26 cellular contexts compared by ENCODE assay signal in the genomic region with DNA sequence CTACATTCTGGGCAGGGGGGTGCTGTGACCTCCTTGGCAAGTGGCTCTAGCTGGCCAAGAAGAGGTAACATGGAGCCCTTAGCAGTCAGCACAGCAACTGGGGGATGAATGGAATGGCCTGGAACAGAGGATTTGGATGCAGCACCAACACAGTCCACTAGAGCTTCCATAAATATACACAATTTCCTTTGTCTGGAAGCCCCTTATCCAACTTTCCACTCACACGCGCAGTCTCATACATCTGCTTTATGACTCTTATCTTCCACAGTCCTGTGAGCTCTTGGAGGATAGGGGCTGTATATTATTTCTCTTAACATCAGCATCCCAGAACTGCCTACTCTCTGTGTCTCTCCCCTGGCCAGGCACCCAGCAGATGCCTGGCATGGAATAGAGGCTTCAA.
DNase-seq lines count a peak whose midpoint lies in the region; ATAC-seq, FAIRE-seq and TF ChIP-seq lines count a peak whose summit lies in the region.
"Had no signal": no experiment of that assay in that cellular context is flagged by ENCODE, and none has a peak within 500 bp of the region (broad histone marks: within the 10 kb centered on the region; RNA-seq: fewer than 3 reads in every experiment).

No MANE protein-coding gene starts in this region.

- peak in 1 of 4 experiments; percentile 40 for DNase-seq in K562 (ENCODE audit: extremely low read depth in 1 of 4, low spot score in 3 of 4)
- no peak for DNase-seq in mesothelial cell of epicardium (ENCODE audit: low spot score in 2 of 2, unreplicated experiment in 2 of 2)
- DNase-seq in suprapubic skin (ENCODE audit: low spot score in 2 of 2), result no peak
- DNase-seq in stimulated activated CD4-positive, alpha-beta T cell treated with anti-CD3 and anti-CD28 coated beads, Interleukin-1b, Interleukin-23, amount 100 ng/mL, for 48 hours, result no peak
- no peak for DNase-seq in cardiac septum (ENCODE audit: low spot score)
- DNase-seq: 8988T; ACHN; AML-193; BE2C; CD4-positive, alpha-beta T cell; CD8-positive, alpha-beta memory T cell; DMS 273 treated with DMSO at 0.1 percent for 48 hours; DMS79; EL; GDM1; GM23248; H7 had no signal

- no peaks in the 10 kb centered on the region for H3K9me1 ChIP-seq in K562 (ENCODE audit: control insufficient read depth, insufficient read depth, low read length)

- no peaks in the 10 kb centered on the region for H3K9me3 Mint-ChIP-seq in mesothelial cell of epicardium
- H3K9me3 Mint-ChIP-seq: CD4-positive, alpha-beta T cell; CD8-positive, alpha-beta memory T cell had no signal

- no peak for FAIRE-seq in K562 (lab: Jason Lieb, UNC)
- FAIRE-seq: A549, D721Med, GM12878, H1 had no signal

- H3K27me3 ChIP-seq in K562 (ENCODE audit: control insufficient read depth in 2 of 2, insufficient read depth in 2 of 2, low read length in 2 of 2) (no peaks in the 10 kb centered on the region), suprapubic skin (no peaks in the 10 kb centered on the region)
- H3K27me3 ChIP-seq: BE2C; BLaER1 treated with 17β-estradiol and CSF1 and Interleukin-3, amounts not matched to agents 10 nM and 100 nM had no signal

- TF ChIP-seq EP300 in K562 (IDR thresholded peaks at IDR 0.05; ENCODE audit: low read length), result no peak
- no peak for TF ChIP-seq EP300 in suprapubic skin (IDR thresholded peaks at IDR 0.05)

- in situ Hi-C loops in K562 (cut with MboI), result no loop called here

- peak overlapping the region; percentile 24; the same call in 1 of the 2 replicates for H2AFZ ChIP-seq in K562 (ENCODE audit: low read depth, low read length)
- H2AFZ ChIP-seq: GM23248 had no signal

- no TSS peak for BruUV-seq in K562 (replicated peaks; lab: Mats Ljungman, UMichigan)

- H3K27ac ChIP-seq in K562 (ENCODE audit: extremely low read depth, low read depth, low read length) (no peak overlapping the region), suprapubic skin (peak overlapping the region; percentile 60)
- H3K27ac ChIP-seq: A549; BLaER1 treated with 17β-estradiol and CSF1 and Interleukin-3, amounts not matched to agents 10 nM and 100 nM; GM23248 had no signal

- peak; percentile 62 for ATAC-seq in K562
- no peak for ATAC-seq in GM19328 (IDR thresholded peaks at IDR 0.05; ENCODE audit: unreplicated experiment)
- no peak for ATAC-seq in GM21528 (IDR thresholded peaks at IDR 0.05; ENCODE audit: low FRiP score, unreplicated experiment)
- ATAC-seq: GM12878, HCT116 had no signal

- H3K9me3 ChIP-seq in K562 (replicated peaks; ENCODE audit: control insufficient read depth, insufficient read depth, low read depth, low read length) (no peaks in the 10 kb centered on the region), suprapubic skin (no peaks in the 10 kb centered on the region)
- H3K9me3 ChIP-seq: A549 had no signal

- no peak for TF ChIP-seq POLR2A in K562 (conservative IDR thresholded peaks at IDR 0.05)
- TF ChIP-seq POLR2A in suprapubic skin (IDR thresholded peaks at IDR 0.05), result no peak

- intact Hi-C loops in K562 (cut with micrococcal nuclease) (no loop called here), cardiac septum (cut with DNase I) (no loop called here)

- peaks cover 8% of the 10 kb centered on the region for H3K4me1 Mint-ChIP-seq in mesothelial cell of epicardium
- H3K4me1 Mint-ChIP-seq: CD14-positive monocyte; CD8-positive, alpha-beta memory T cell had no signal

- H3K4me1 ChIP-seq in K562 (replicated peaks in 1 of 2; ENCODE audit: control insufficient read depth in 2 of 2, insufficient read depth in 2 of 2, low read length in 2 of 2) (peaks cover 0 to 25% of the 10 kb centered on the region in 2 experiments; a peak in 4 of 5 replicates), suprapubic skin (peaks cover 23% of the 10 kb centered on the region)
- H3K4me1 ChIP-seq: A549; BE2C; BLaER1 treated with 17β-estradiol and CSF1 and Interleukin-3, amounts not matched to agents 10 nM and 100 nM had no signal

- TF ChIP-seq RAD21 in K562 (CRISPR knock-in tag; conservative IDR thresholded peaks at IDR 0.05 in 1 of 2, IDR thresholded peaks at IDR 0.05 in 1 of 2), result 0 out of 4 replicates have a peak, but pooled peaks have one; percentile 8 to 26

- H3K27me3 Mint-ChIP-seq in mesothelial cell of epicardium (ENCODE audit: low read depth), result peaks cover 12% of the 10 kb centered on the region

- no peak overlapping the region for H3K9ac ChIP-seq in K562 (ENCODE audit: insufficient read depth in 1 of 2, low read depth in 2 of 2, low read length in 2 of 2)
- H3K9ac ChIP-seq: BLaER1 treated with 17β-estradiol and CSF1 and Interleukin-3, amounts not matched to agents 10 nM and 100 nM; GM23248 had no signal

- no peaks in the 10 kb centered on the region for H3K79me2 ChIP-seq in K562 (ENCODE audit: control insufficient read depth, insufficient read depth, low read length)

- CTCF ChIA-PET in K562 (lab: Yijun Ruan, JAX; ENCODE audit: low intra/inter-chr PET ratio), result interaction anchor here (0.6 kb wide), 1 partner anchor 9 kb away, joined by 3 read pairs; no protein-coding TSS in a partner anchor

- peak in 2 of 3 experiments; percentile 23 to 33; a peak in 1 of 6 replicates for TF ChIP-seq CTCF in K562 (IDR thresholded peaks at IDR 0.05 in 2 of 3, conservative IDR thresholded peaks at IDR 0.05 in 1 of 3; ENCODE audit: insufficient read depth in 2 of 3, low read depth in 1 of 3, low read length in 3 of 3)
- TF ChIP-seq CTCF in mesothelial cell of epicardium (IDR thresholded peaks at IDR 0.05; ENCODE audit: unreplicated experiment), result no peak
- TF ChIP-seq CTCF in suprapubic skin (IDR thresholded peaks at IDR 0.05), result no peak

- 9% methylated on average over 2 of the region's 2 CpGs for WGBS in K562 (ENCODE audit: insufficient coverage, low coverage, missing lambda C conversion rate)
- 84% methylated on average over 2 of the region's 2 CpGs for WGBS in suprapubic skin

- H3K27ac Mint-ChIP-seq in mesothelial cell of epicardium, result peak overlapping the region; percentile 67
- H3K27ac Mint-ChIP-seq: CD14-positive monocyte; CD4-positive, alpha-beta T cell; CD8-positive, alpha-beta memory T cell had no signal

- H3K4me2 ChIP-seq in K562 (ENCODE audit: insufficient read depth, low read length), result no peak overlapping the region; the same call in 1 of the 2 replicates
- H3K4me2 ChIP-seq: A549; BLaER1 treated with 17β-estradiol and CSF1 and Interleukin-3, amounts not matched to agents 10 nM and 100 nM had no signal

- POLR2A ChIA-PET in K562 (lab: Yijun Ruan, JAX), result interaction anchor here (1.0 to 1.4 kb wide), 2 partner anchors 9 to 10 kb away, joined by 3 to 20 read pairs; no protein-coding TSS in a partner anchor

- H3K4me3 ChIP-seq in K562 (no peak overlapping the region), suprapubic skin (no peak overlapping the region)
- H3K4me3 ChIP-seq: A549; BLaER1 treated with 17β-estradiol and CSF1 and Interleukin-3, amounts not matched to agents 10 nM and 100 nM; GM12878; GM23248 had no signal

- H3K36me3 ChIP-seq in K562 (ENCODE audit: control insufficient read depth, insufficient read depth, low read length) (no peaks in the 10 kb centered on the region), suprapubic skin (no peaks in the 10 kb centered on the region)
- H3K36me3 ChIP-seq: BE2C; BLaER1 treated with 17β-estradiol and CSF1 and Interleukin-3, amounts not matched to agents 10 nM and 100 nM had no signal

- H3K4me3 Mint-ChIP-seq in mesothelial cell of epicardium, result no peak overlapping the region
- H3K4me3 Mint-ChIP-seq: CD14-positive monocyte; CD4-positive, alpha-beta T cell; CD8-positive, alpha-beta memory T cell had no signal

- H3K36me3 Mint-ChIP-seq in mesothelial cell of epicardium, result no peaks in the 10 kb centered on the region
- H3K36me3 Mint-ChIP-seq: CD14-positive monocyte; CD8-positive, alpha-beta memory T cell had no signal

- no peaks in the 10 kb centered on the region for H4K20me1 ChIP-seq in K562 (replicated peaks; ENCODE audit: control insufficient read depth, insufficient read depth, low read length)
- H4K20me1 ChIP-seq: BLaER1 treated with 17β-estradiol and CSF1 and Interleukin-3, amounts not matched to agents 10 nM and 100 nM had no signal

TF ChIP-seq in K562, 482 proteins besides CTCF, POLR2A, EP300 and RAD21 (continues in another document):
- TF ChIP-seq CBFA2T3 (IDR thresholded peaks at IDR 0.05), result peak; percentile 66
- no peak for TF ChIP-seq ZBTB17 (CRISPR knock-in tag; IDR thresholded peaks at IDR 0.05)
- peak; percentile 65 for TF ChIP-seq TEAD4 (IDR thresholded peaks at IDR 0.05; ENCODE audit: low read length)
- TF ChIP-seq TEAD4 (CRISPR knock-in tag; IDR thresholded peaks at IDR 0.05; ENCODE audit: borderline replicate concordance), result no peak
- TF ChIP-seq TCF3 (CRISPR knock-in tag; IDR thresholded peaks at IDR 0.05), result peak; percentile 70
- peak; percentile 29 to 39; a peak in 2 of 4 replicates for TF ChIP-seq NRF1 (conservative IDR thresholded peaks at IDR 0.05 in 1 of 2, IDR thresholded peaks at IDR 0.05 in 1 of 2)
- TF ChIP-seq REST (CRISPR knock-in tag; IDR thresholded peaks at IDR 0.05; ENCODE audit: low read depth), result no peak
- TF ChIP-seq ARID1B (IDR thresholded peaks at IDR 0.05), result peak; percentile 49; the same call in 1 of the 2 replicates
- TF ChIP-seq TAL1 (IDR thresholded peaks at IDR 0.05), result peak; percentile 43; the same call in 1 of the 2 replicates

Comparison
In these comparisons a context has a peak if more than half of its experiments do, and no peak if none do; other contexts are left out.
1. CTCF ChIP-seq: peak in K562 (2 of 3); none in mesothelial cell of epicardium (single experiment) and suprapubic skin (0 of 2).